ENCODE assay signal across 11 cellular contexts in the genomic region with DNA sequence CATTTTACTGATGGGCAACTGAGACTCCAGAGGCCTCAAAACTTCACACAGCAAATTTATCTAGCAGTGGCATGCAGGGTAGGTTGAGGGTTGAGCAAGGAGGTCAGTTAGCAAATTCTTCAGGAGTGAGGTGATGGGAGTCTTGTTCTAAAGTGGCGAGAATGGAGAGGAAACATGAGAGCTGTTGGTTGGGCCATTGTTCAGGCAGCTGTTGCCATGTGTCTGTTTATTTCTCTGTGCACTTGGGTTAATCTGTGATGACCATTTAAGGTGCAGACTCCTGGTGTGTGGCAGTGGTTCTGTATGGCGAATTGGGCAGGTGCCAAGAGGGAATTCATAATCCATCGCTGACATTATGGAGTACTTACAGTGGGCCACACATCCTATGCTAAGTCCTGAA. TPM values are rescaled to one million over a fixed set of nuclear protein-coding genes. Genes with fewer than 3 reads are reported as not detected.
DNase-seq lines count a peak whose midpoint lies in the region; TF ChIP-seq lines count a peak whose summit lies in the region.
"Had no signal": no experiment of that assay in that cellular context is flagged by ENCODE, and none has a peak within 500 bp of the region (broad histone marks: within the 10 kb centered on the region; RNA-seq: fewer than 3 reads in every experiment).

No MANE protein-coding gene starts in this region.

- DNase-seq in AG10803 (ENCODE audit: low read depth) = peak; percentile 89
- peak; percentile 52 to 89 (median 87) for DNase-seq in NCI-H1417 (lab: John Stamatoyannopoulos, UW)
- DNase-seq in amniotic epithelial cell (ENCODE audit: low read depth) = peak; percentile 97
- DNase-seq in islet precursor cell = peak; percentile 68
- no peak for DNase-seq in iPS-NIHi7 (ENCODE audit: extremely low spot score)
- no peak for DNase-seq in caudate nucleus (lab: John Stamatoyannopoulos, UW)
- DNase-seq in CD14-positive monocyte (ENCODE audit: low spot score) = no peak
- DNase-seq in medulla oblongata (ENCODE audit: extremely low spot score) = no peak
- DNase-seq: Caco-2; naive thymus-derived CD4-positive, alpha-beta T cell; thyroid gland had no signal

- peaks cover 0 to 9% (median 4%) of the 10 kb centered on the region in 7 donors for H3K9me3 Mint-ChIP-seq in CD14-positive monocyte

- TF ChIP-seq CTCF in AG10803 (conservative IDR thresholded peaks at IDR 0.05; ENCODE audit: low read length) (no peak), CD14-positive monocyte (IDR thresholded peaks at IDR 0.05) (no peak)

- no peak overlapping the region for H3K4me3 ChIP-seq in AG10803 (ENCODE audit: low read length)
- H3K4me3 ChIP-seq: thyroid gland had no signal

- H3K27ac Mint-ChIP-seq in CD14-positive monocyte = no peak overlapping the region

- no peaks in the 10 kb centered on the region for H3K4me1 Mint-ChIP-seq in CD14-positive monocyte
- H3K4me1 Mint-ChIP-seq: naive thymus-derived CD4-positive, alpha-beta T cell had no signal

- H3K27ac ChIP-seq in caudate nucleus (ENCODE audit: low read depth, low read length) = no peak overlapping the region
- H3K27ac ChIP-seq: thyroid gland had no signal

- intact Hi-C loops in CD14-positive monocyte (cut with micrococcal nuclease) = no loop called here

- no peaks in the 10 kb centered on the region for H3K36me3 Mint-ChIP-seq in CD14-positive monocyte
- H3K36me3 Mint-ChIP-seq: naive thymus-derived CD4-positive, alpha-beta T cell had no signal

- H3K27me3 Mint-ChIP-seq in CD14-positive monocyte (ENCODE audit: low read depth in 3 of 3) = peaks cover 0 to 3% (median 0%) of the 10 kb centered on the region in 3 donors

- no peak overlapping the region for H3K4me3 Mint-ChIP-seq in CD14-positive monocyte
- H3K4me3 Mint-ChIP-seq: naive thymus-derived CD4-positive, alpha-beta T cell had no signal

RNA-seq across cellular contexts. Expression of a gene that starts 30.4 kb away (rescaled TPM):
- not detected for polyA plus RNA-seq in CD14-positive monocyte
- polyA plus RNA-seq: naive thymus-derived CD4-positive, alpha-beta T cell had no signal

Comparison
In these comparisons a context has a peak if more than half of its experiments do, and no peak if none do; other contexts are left out.
1. DNase-seq: peak in AG10803 (single experiment), NCI-H1417 (3 of 3), amniotic epithelial cell (single experiment) and islet precursor cell (single experiment); none in iPS-NIHi7 (single experiment), caudate nucleus (0 of 61), CD14-positive monocyte (single experiment) and medulla oblongata (single experiment).